ENCODE assay signal across 33 cellular contexts in the genomic region with DNA sequence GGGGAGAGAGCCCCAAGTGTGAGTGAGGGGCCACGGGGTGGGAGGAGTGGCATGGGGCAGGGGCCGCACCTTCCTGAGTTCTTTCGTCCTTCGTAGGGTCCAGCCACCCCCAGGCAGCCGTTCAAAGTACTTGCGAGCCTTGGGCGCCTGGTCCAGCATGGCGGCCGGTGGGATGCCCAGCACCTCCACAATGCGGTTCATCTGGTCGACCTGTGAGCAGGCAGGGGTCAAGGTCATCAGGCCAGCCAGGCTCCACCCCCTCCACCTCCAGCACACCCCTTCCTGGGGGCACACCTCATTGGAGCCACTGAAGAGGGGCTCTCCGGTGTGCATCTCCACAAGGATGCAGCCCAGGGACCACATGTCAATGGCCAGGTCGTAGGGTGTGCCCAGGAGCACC. TPM values are rescaled to one million over a fixed set of nuclear protein-coding genes. Genes with fewer than 3 reads are reported as not detected.
"Had no signal": no experiment of that assay in that cellular context is flagged by ENCODE, and none has a peak within 500 bp of the region (broad histone marks: within the 10 kb centered on the region; RNA-seq: fewer than 3 reads in every experiment).

No MANE protein-coding gene starts in this region.

- H3K9me3 Mint-ChIP-seq: activated naive CD4-positive, alpha-beta T cell treated with anti-CD3 and anti-CD28 coated beads, Interleukin-2, amount 50 U/mL, for 72 hours; activated naive CD8-positive, alpha-beta T cell treated with anti-CD3 and anti-CD28 coated beads, Interleukin-2, amount 50 U/mL, for 24 hours; WTC11 had no signal

- H3K27me3 Mint-ChIP-seq: activated naive CD8-positive, alpha-beta T cell treated with anti-CD3 and anti-CD28 coated beads, Interleukin-2, amount 50 U/mL, for 24 hours; T-helper 17 cell had no signal

- H3K27me3 ChIP-seq: ascending aorta, body of pancreas, MG63, SJCRH30 had no signal

- H3K27ac ChIP-seq: ascending aorta, body of pancreas, SJCRH30 had no signal

- ATAC-seq: activated CD8-positive, alpha-beta T cell treated with anti-CD3 and anti-CD28 coated beads, Interleukin-2, amount 10 ng/mL, durations not matched to agents 7 days and 5 days; activated naive CD4-positive, alpha-beta T cell treated with anti-CD3 and anti-CD28 coated beads, Interleukin-2, amount 50 U/mL, for 72 hours; activated naive CD8-positive, alpha-beta T cell treated with anti-CD3 and anti-CD28 coated beads, Interleukin-2, amount 50 U/mL, for 24 hours; body of pancreas; T-helper 17 cell; WTC11 had no signal

- H3K4me3 ChIP-seq: ascending aorta, body of pancreas, MG63, SJCRH30 had no signal

- H3K4me2 ChIP-seq: SK-N-SH had no signal

- DNase-seq: activated CD4-positive, alpha-beta T cell treated with anti-CD3 and anti-CD28 coated beads for 48 hours; activated CD4-positive, alpha-beta T cell treated with anti-CD3 and anti-CD28 coated beads, Interleukin-2, amount 50 U/mL, for 4 hours; activated CD4-positive, CD25-positive, alpha-beta regulatory T cell treated with anti-CD3 and anti-CD28 coated beads, Interleukin-2, amount 50 U/mL, for 72 hours; activated CD8-positive, alpha-beta memory T cell treated with anti-CD3 and anti-CD28 coated beads, Interleukin-2, amount 50 U/mL, for 48 hours; activated CD8-positive, alpha-beta T cell treated with anti-CD3 and anti-CD28 coated beads, Interleukin-2, amount 10 ng/mL, durations not matched to agents 7 days and 5 days; activated naive CD4-positive, alpha-beta T cell treated with Interleukin-2 at 50 U/mL for 16 hours; activated naive CD8-positive, alpha-beta T cell treated with anti-CD3 and anti-CD28 coated beads, Interleukin-2, amount 50 U/mL, for 24 hours; activated T-cell treated with anti-CD3 and anti-CD28 coated beads, Interleukin-2, amount 50 U/mL, for 1 hour; amniotic stem cell; body of pancreas; MG63; MV-4-11; NCI-H1092 treated with DMSO at 0.1 percent for 48 hours; NCI-H1417 treated with DMSO at 0.1 percent for 48 hours; NCI-H1694; NCI-H2029; NCI-H2107; NCI-H2171 treated with DMSO at 0.1 percent for 48 hours; NCI-H226; NCI-H526; NCI-H774; Right ventricle myocardium superior; SJCRH30; SK-N-SH; T-helper 17 cell; T-helper 9 cell had no signal

- H3K9me3 ChIP-seq: ascending aorta, body of pancreas, MG63, SJCRH30, SK-N-SH had no signal

- H3K4me3 Mint-ChIP-seq: activated CD8-positive, alpha-beta T cell treated with anti-CD3 and anti-CD28 coated beads, Interleukin-2, amount 10 ng/mL, durations not matched to agents 7 days and 5 days; activated naive CD8-positive, alpha-beta T cell treated with anti-CD3 and anti-CD28 coated beads, Interleukin-2, amount 50 U/mL, for 24 hours; T-helper 17 cell; WTC11 had no signal

- H3K27ac Mint-ChIP-seq: activated naive CD4-positive, alpha-beta T cell treated with anti-CD3 and anti-CD28 coated beads, Interleukin-2, amount 50 U/mL, for 72 hours; activated naive CD8-positive, alpha-beta T cell treated with anti-CD3 and anti-CD28 coated beads, Interleukin-2, amount 50 U/mL, for 24 hours; WTC11 had no signal

RNA-seq across cellular contexts. Expression of a gene that starts 48.6 kb away (rescaled TPM):
- total RNA-seq: activated CD8-positive, alpha-beta T cell treated with anti-CD3 and anti-CD28 coated beads, Interleukin-2, amount 10 ng/mL, durations not matched to agents 7 days and 5 days; activated naive CD4-positive, alpha-beta T cell treated with anti-CD3 and anti-CD28 coated beads, Interleukin-2, amount 50 U/mL, for 72 hours; ascending aorta; body of pancreas; bronchial epithelial cell; NCI-H460; OCI-LY7; Right ventricle myocardium superior; RPMI7951; SJCRH30; T-helper 17 cell; WTC11 had no signal
